ENCODE assay signal across 9 cellular contexts in the genomic region with DNA sequence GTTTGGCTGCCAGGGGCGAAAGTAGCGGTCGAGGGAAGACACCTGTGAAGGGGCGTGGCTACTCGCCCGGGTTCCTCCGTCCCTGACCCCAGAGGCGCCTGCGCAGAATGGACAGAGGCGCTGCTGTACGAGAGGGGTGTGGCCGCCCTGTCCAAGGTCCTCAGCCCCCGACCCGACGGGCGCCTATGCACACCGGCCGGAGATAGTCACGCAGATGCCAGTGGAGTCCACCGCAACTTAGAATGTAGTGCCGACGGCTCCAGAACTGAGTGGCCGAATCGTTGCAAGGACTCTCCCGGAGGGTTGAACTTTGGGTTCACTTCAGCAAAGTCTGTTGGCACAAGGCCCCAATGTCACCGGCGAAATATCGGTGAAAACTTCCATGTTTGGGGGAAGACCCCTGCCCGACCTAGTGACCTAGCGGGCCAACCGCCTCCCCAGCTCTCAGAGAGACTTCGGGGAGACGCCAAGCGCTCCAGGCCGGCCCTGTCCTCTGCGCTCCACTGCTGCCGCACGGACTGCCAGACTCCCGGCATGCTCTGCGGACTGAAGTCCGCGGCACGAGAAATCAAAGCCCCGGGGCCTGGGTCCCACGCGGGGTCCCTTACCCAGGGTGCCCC. TPM values are rescaled to one million over a fixed set of nuclear protein-coding genes. Genes with fewer than 3 reads are reported as not detected.
DNase-seq lines count a peak whose midpoint lies in the region; ATAC-seq and TF ChIP-seq lines count a peak whose summit lies in the region.
"Had no signal": no experiment of that assay in that cellular context is flagged by ENCODE, and none has a peak within 500 bp of the region (broad histone marks: within the 10 kb centered on the region; RNA-seq: fewer than 3 reads in every experiment).

No MANE protein-coding gene starts in this region.

- H3K4me1 Mint-ChIP-seq in activated T-cell treated with anti-CD3 and anti-CD28 coated beads, Interleukin-2, amount 50 U/mL, for 72 hours (ENCODE audit: low read depth): peaks cover 53% of the 10 kb centered on the region
- peaks cover 2 to 43% (median 21%) of the 10 kb centered on the region in 7 donors for H3K4me1 Mint-ChIP-seq in naive thymus-derived CD4-positive, alpha-beta T cell
- peaks cover 45% of the 10 kb centered on the region for H3K4me1 Mint-ChIP-seq in stimulated activated memory B cell treated with anti-CD40 and anti-IgM and Interleukin-4, amounts not matched to agents 10 μg/mL and 1 μg/mL and 100 μg/mL, for 72 hours

- no peaks in the 10 kb centered on the region for H3K9me3 Mint-ChIP-seq in activated T-cell treated with anti-CD3 and anti-CD28 coated beads, Interleukin-2, amount 50 U/mL, for 72 hours
- peaks cover 0 to 9% (median 0%) of the 10 kb centered on the region in 11 donors for H3K9me3 Mint-ChIP-seq in naive thymus-derived CD4-positive, alpha-beta T cell
- H3K9me3 Mint-ChIP-seq in stimulated activated memory B cell treated with anti-CD40 and anti-IgM and Interleukin-4, amounts not matched to agents 10 μg/mL and 1 μg/mL and 100 μg/mL, for 72 hours: no peaks in the 10 kb centered on the region

- peaks cover 32% of the 10 kb centered on the region for H3K4me1 ChIP-seq in OCI-LY1 (ENCODE audit: insufficient read depth, low read length, severe bottlenecking)
- peaks cover 0 to 9% of the 10 kb centered on the region in 2 donors for H3K4me1 ChIP-seq in naive thymus-derived CD4-positive, alpha-beta T cell (ENCODE audit: control insufficient read depth in 2 of 2, insufficient read depth in 2 of 2, low read length in 2 of 2)

- H3F3A ChIP-seq in OCI-LY1 (ENCODE audit: insufficient read depth, low read length): 0 out of 2 replicates have a peak, but pooled peaks cover 4% of the 10 kb centered on the region

- no peaks in the 10 kb centered on the region for H3K36me3 Mint-ChIP-seq in activated T-cell treated with anti-CD3 and anti-CD28 coated beads, Interleukin-2, amount 50 U/mL, for 72 hours (ENCODE audit: insufficient read depth in 2 of 2)
- no peaks in the 10 kb centered on the region for H3K36me3 Mint-ChIP-seq in naive thymus-derived CD4-positive, alpha-beta T cell
- no peaks in the 10 kb centered on the region for H3K36me3 Mint-ChIP-seq in stimulated activated memory B cell treated with anti-CD40 and anti-IgM and Interleukin-4, amounts not matched to agents 10 μg/mL and 1 μg/mL and 100 μg/mL, for 72 hours

- peak overlapping the region; percentile 62 for H3K9ac ChIP-seq in OCI-LY1 (ENCODE audit: low read length)

- POLR2A ChIA-PET in naive thymus-derived CD4-positive, alpha-beta T cell (lab: Charles Lee): interaction anchor here (0.6 to 3.0 kb wide), 4 partner anchors 30 to 993 kb away, joined by 3 to 46 read pairs (median 4); partner anchors contain the start of genes ARHGAP5 and HECTD1

- H3K4me2 ChIP-seq in OCI-LY1 (ENCODE audit: low read length): peak overlapping the region; percentile 95

- no peaks in the 10 kb centered on the region for H3K9me2 ChIP-seq in OCI-LY1 (ENCODE audit: low read depth, low read length)

- intact Hi-C loops in naive thymus-derived CD4-positive, alpha-beta T cell (cut with micrococcal nuclease): loop anchor here (1.0 to 5.0 kb wide), 4 partner anchors 43 to 1074 kb away; partner anchors contain the start of genes DTD2 (in 1 of the 2) and NUBPL (in 1 of the 2)

- peak overlapping the region; percentile 92 for H3K4me3 ChIP-seq in OCI-LY1 (ENCODE audit: low read depth, low read length, poor library complexity, severe bottlenecking)
- peak overlapping the region; percentile 85 for H3K4me3 ChIP-seq in naive thymus-derived CD4-positive, alpha-beta T cell (ENCODE audit: low read length)

- peak overlapping the region; percentile 96 for H3K27ac Mint-ChIP-seq in activated T-cell treated with anti-CD3 and anti-CD28 coated beads, Interleukin-2, amount 50 U/mL, for 72 hours
- H3K27ac Mint-ChIP-seq in naive thymus-derived CD4-positive, alpha-beta T cell: peak overlapping the region; percentile 96 to 100 (median 100)
- peak overlapping the region; percentile 100 for H3K27ac Mint-ChIP-seq in stimulated activated memory B cell treated with anti-CD40 and anti-IgM and Interleukin-4, amounts not matched to agents 10 μg/mL and 1 μg/mL and 100 μg/mL, for 72 hours

- no peaks in the 10 kb centered on the region for H3K36me3 ChIP-seq in OCI-LY1 (ENCODE audit: insufficient read depth, low read length)
- H3K36me3 ChIP-seq in naive thymus-derived CD4-positive, alpha-beta T cell (ENCODE audit: control insufficient read depth in 2 of 3, insufficient read depth in 3 of 3, low read length in 3 of 3): no peaks in the 10 kb centered on the region

- TF ChIP-seq CTCF in GM20000 (IDR thresholded peaks at IDR 0.05; ENCODE audit: extremely low read depth, missing control alignments): no peak
- no peak for TF ChIP-seq CTCF in OCI-LY1 (IDR thresholded peaks at IDR 0.05; ENCODE audit: low read length)

- no peaks in the 10 kb centered on the region for H3K27me3 ChIP-seq in OCI-LY1 (ENCODE audit: insufficient read depth, low read length)
- H3K27me3 ChIP-seq in naive thymus-derived CD4-positive, alpha-beta T cell (ENCODE audit: control insufficient read depth in 2 of 2, insufficient read depth in 2 of 2, low read length in 2 of 2): no peaks in the 10 kb centered on the region

- no peaks in the 10 kb centered on the region for H3K9me3 ChIP-seq in OCI-LY1 (ENCODE audit: low read length)
- H3K9me3 ChIP-seq in naive thymus-derived CD4-positive, alpha-beta T cell (ENCODE audit: control insufficient read depth in 2 of 3, low read length in 3 of 3): no peaks in the 10 kb centered on the region

- H3K27ac ChIP-seq in OCI-LY1 (ENCODE audit: low read depth, low read length, poor library complexity, severe bottlenecking): peak overlapping the region; percentile 25
- peak overlapping the region; percentile 92 for H3K27ac ChIP-seq in naive thymus-derived CD4-positive, alpha-beta T cell (ENCODE audit: low read depth, low read length)

- peak overlapping the region; percentile 30; the same call in 1 of the 2 replicates for H2AFZ ChIP-seq in OCI-LY1 (ENCODE audit: low read length)

- H3K4me3 Mint-ChIP-seq in activated T-cell treated with anti-CD3 and anti-CD28 coated beads, Interleukin-2, amount 50 U/mL, for 72 hours: peak overlapping the region; percentile 89 to 98
- H3K4me3 Mint-ChIP-seq in naive thymus-derived CD4-positive, alpha-beta T cell: peak overlapping the region; percentile 91 to 98 (median 94)
- peak overlapping the region; percentile 88 for H3K4me3 Mint-ChIP-seq in stimulated activated memory B cell treated with anti-CD40 and anti-IgM and Interleukin-4, amounts not matched to agents 10 μg/mL and 1 μg/mL and 100 μg/mL, for 72 hours

- peak; percentile 41 for DNase-seq in CD1c-positive myeloid dendritic cell (ENCODE audit: extremely low spot score)
- peak; percentile 73 for DNase-seq in GM20000 (ENCODE audit: low spot score)
- DNase-seq in HT-29 (ENCODE audit: low spot score): peak; percentile 73
- peak; percentile 88 to 90 for DNase-seq in activated T-cell treated with anti-CD3 and anti-CD28 coated beads, Interleukin-2, amount 50 U/mL, for 72 hours
- peak; percentile 17 for DNase-seq in fibroblast of gingiva (ENCODE audit: low read depth)
- peak; percentile 47 to 82 (median 60) for DNase-seq in naive thymus-derived CD4-positive, alpha-beta T cell

- peaks cover 10% of the 10 kb centered on the region for H3K27me3 Mint-ChIP-seq in activated T-cell treated with anti-CD3 and anti-CD28 coated beads, Interleukin-2, amount 50 U/mL, for 72 hours (ENCODE audit: low read depth)
- H3K27me3 Mint-ChIP-seq in naive thymus-derived CD4-positive, alpha-beta T cell: peaks cover 0 to 17% (median 0%) of the 10 kb centered on the region in 5 donors
- H3K27me3 Mint-ChIP-seq in stimulated activated memory B cell treated with anti-CD40 and anti-IgM and Interleukin-4, amounts not matched to agents 10 μg/mL and 1 μg/mL and 100 μg/mL, for 72 hours: no peaks in the 10 kb centered on the region

- ATAC-seq in activated T-cell treated with anti-CD3 and anti-CD28 coated beads, Interleukin-2, amount 50 U/mL, for 72 hours (replicated peaks in 1 of 2): peak; percentile 67
- ATAC-seq in naive thymus-derived CD4-positive, alpha-beta T cell: peak; percentile 55
- ATAC-seq in stimulated activated memory B cell treated with anti-CD40 and anti-IgM and Interleukin-4, amounts not matched to agents 10 μg/mL and 1 μg/mL and 100 μg/mL, for 72 hours: peak; percentile 82

- CTCF ChIA-PET in naive thymus-derived CD4-positive, alpha-beta T cell (lab: Charles Lee): no interaction called here

- no peaks in the 10 kb centered on the region for H3K79me2 ChIP-seq in OCI-LY1 (ENCODE audit: insufficient read depth, low read length)

- no peaks in the 10 kb centered on the region for H4K20me1 ChIP-seq in OCI-LY1 (ENCODE audit: insufficient read depth, low read length)

RNA-seq across cellular contexts. Expression of gene RNU6-7, which starts 0.5 kb away (rescaled TPM):
- not detected in 2 replicates for total RNA-seq in HT-29 (2014; rRNA removed; shearing (Covaris generic))
- not detected for total RNA-seq in activated T-cell treated with anti-CD3 and anti-CD28 coated beads, Interleukin-2, amount 50 U/mL, for 72 hours
- not detected for total RNA-seq in naive thymus-derived CD4-positive, alpha-beta T cell
- polyA plus RNA-seq in naive thymus-derived CD4-positive, alpha-beta T cell: not detected
- total RNA-seq: T-helper 1 cell treated with Interleukin-12 subunit alpha and Interleukin-12 subunit beta and Interleukin-4 antibody, amounts not matched to agents 30 ng/mL and 1 ng/mL, for 36 hours had no signal

RNA-seq across cellular contexts. Expression of gene RNU6-8, which starts 1.8 kb away (rescaled TPM):
- not detected in 2 replicates for total RNA-seq in HT-29 (2014; rRNA removed; shearing (Covaris generic))
- not detected for total RNA-seq in activated T-cell treated with anti-CD3 and anti-CD28 coated beads, Interleukin-2, amount 50 U/mL, for 72 hours
- not detected for total RNA-seq in naive thymus-derived CD4-positive, alpha-beta T cell
- not detected for polyA plus RNA-seq in naive thymus-derived CD4-positive, alpha-beta T cell
- total RNA-seq: T-helper 1 cell treated with Interleukin-12 subunit alpha and Interleukin-12 subunit beta and Interleukin-4 antibody, amounts not matched to agents 30 ng/mL and 1 ng/mL, for 36 hours had no signal

Comparison
In these comparisons a context has a peak if more than half of its experiments do, and no peak if none do; other contexts are left out.
1. Peak in every context shown above with its lines: DNase-seq, ATAC-seq, H3K4me3 ChIP-seq and H3K27ac ChIP-seq.
2. DNase-seq: peak in every context shown above with its lines; median percentile 89 in activated T-cell treated with anti-CD3 and anti-CD28 coated beads, Interleukin-2, amount 50 U/mL, for 72 hours; 73 in GM20000; 73 in HT-29; 60 in naive thymus-derived CD4-positive, alpha-beta T cell; 41 in CD1c-positive myeloid dendritic cell; 17 in fibroblast of gingiva.